In the genomic region with DNA sequence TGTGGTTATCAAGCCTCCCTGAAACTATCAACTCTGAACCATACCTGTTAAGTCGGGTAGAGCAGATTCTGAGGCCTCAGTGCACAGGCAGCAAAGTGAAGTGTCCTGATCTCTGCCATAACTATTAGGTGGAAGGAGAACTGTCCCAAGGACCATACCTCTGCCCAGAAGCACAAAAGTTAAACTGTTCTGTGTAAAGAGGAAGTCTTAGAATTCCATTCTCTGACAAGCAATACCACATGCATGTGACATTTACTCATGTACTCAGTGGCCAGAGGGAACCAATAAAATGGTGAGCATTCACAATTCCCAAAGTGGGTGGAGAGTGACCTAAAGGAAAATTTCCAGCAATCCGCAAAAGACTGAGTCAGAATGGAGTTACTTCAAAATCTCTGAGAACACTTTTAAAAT, we compare ENCODE assay signal across 8 cellular contexts.
DNase-seq lines count a peak whose midpoint lies in the region; ATAC-seq and TF ChIP-seq lines count a peak whose summit lies in the region.

No MANE protein-coding gene starts in this region.

- H3K4me3 Mint-ChIP-seq in chondrocyte (ENCODE audit: unreplicated experiment) (peak overlapping the region; percentile 70), naive B cell (no peak overlapping the region)

- ATAC-seq in naive B cell (ENCODE audit: low read depth in 2 of 2) (peak; percentile 58 to 67), HG02642 (IDR thresholded peaks at IDR 0.05; ENCODE audit: poor library complexity, unreplicated experiment) (no peak), HG03432 (IDR thresholded peaks at IDR 0.05; ENCODE audit: unreplicated experiment) (no peak)

- H3K9me3 Mint-ChIP-seq in chondrocyte (ENCODE audit: low read depth) (no peaks in the 10 kb centered on the region), naive B cell (no peaks in the 10 kb centered on the region)

- peak overlapping the region; percentile 96 for H3K27ac Mint-ChIP-seq in chondrocyte (ENCODE audit: unreplicated experiment)
- peak overlapping the region in 4 of 6 donors; percentile 1 to 36 (median 18) for H3K27ac Mint-ChIP-seq in naive B cell

- no peak for TF ChIP-seq CTCF in chondrocyte (IDR thresholded peaks at IDR 0.05)

- DNase-seq in Caki2 (ENCODE audit: low read depth) (peak; percentile 84), NOMO-1 treated with dmso at 0.1 percent for 144 hours (lab: John Stamatoyannopoulos, UW; ENCODE audit: unreplicated experiment) (peak; percentile 31), chondrocyte (ENCODE audit: low spot score) (no peak), naive B cell (no peak), NCI-H128 (lab: John Stamatoyannopoulos, UW; ENCODE audit: unreplicated experiment) (no peak), NCI-H2029 (lab: John Stamatoyannopoulos, UW) (no peak)

- H3K27me3 Mint-ChIP-seq in chondrocyte (ENCODE audit: low read depth) (no peaks in the 10 kb centered on the region), naive B cell (no peaks in the 10 kb centered on the region)

- in situ Hi-C loops in Caki2 (cut with HindIII; ENCODE audit: low pct_unique_long_range_greater_than_20kb, low sequenced_read_pairs): no loop called here

- H3K4me1 Mint-ChIP-seq in chondrocyte (ENCODE audit: low read depth): peaks cover 57% of the 10 kb centered on the region
- peaks cover 20 to 36% (median 33%) of the 10 kb centered on the region in 3 donors for H3K4me1 Mint-ChIP-seq in naive B cell

- H3K36me3 Mint-ChIP-seq in chondrocyte (ENCODE audit: low read depth) (peaks cover 2% of the 10 kb centered on the region), naive B cell (peaks cover 5 to 9% of the 10 kb centered on the region in 2 donors)

Comparison
In these comparisons a context has a peak if more than half of its experiments do, and no peak if none do; other contexts are left out.
1. DNase-seq: peak in Caki2 (single experiment) and NOMO-1 treated with dmso at 0.1 percent for 144 hours (single experiment); none in chondrocyte (single experiment), naive B cell (single experiment), NCI-H128 (single experiment) and NCI-H2029 (single experiment).
2. ATAC-seq: peak in naive B cell (2 of 2); none in HG02642 (single experiment) and HG03432 (single experiment).